23 cellular contexts compared by ENCODE assay signal in genomic region chr11:2207212-2207611, GRCh38. TPM values are rescaled to one million over a fixed set of nuclear protein-coding genes. Genes with fewer than 3 reads are reported as not detected.
DNase-seq lines count a peak whose midpoint lies in the region; ATAC-seq and TF ChIP-seq lines count a peak whose summit lies in the region.
"Had no signal": no experiment of that assay in that cellular context is flagged by ENCODE, and none has a peak within 500 bp of the region (broad histone marks: within the 10 kb centered on the region; RNA-seq: fewer than 3 reads in every experiment).

No MANE protein-coding gene starts in this region.

- no peaks in the 10 kb centered on the region for H3K9me3 Mint-ChIP-seq in activated CD8-positive, alpha-beta memory T cell treated with anti-CD3 and anti-CD28 coated beads, Interleukin-2, amount 10 ng/mL, durations not matched to agents 7 days and 5 days (ENCODE audit: low read depth)
- H3K9me3 Mint-ChIP-seq in type B pancreatic cell = no peaks in the 10 kb centered on the region

- intact Hi-C loops in Right ventricle myocardium superior (cut with DNase I) (no loop called here), left ventricle myocardium superior (cut with micrococcal nuclease) (no loop called here)

- H3K36me3 Mint-ChIP-seq in activated CD8-positive, alpha-beta memory T cell treated with anti-CD3 and anti-CD28 coated beads, Interleukin-2, amount 10 ng/mL, durations not matched to agents 7 days and 5 days = no peaks in the 10 kb centered on the region
- H3K36me3 Mint-ChIP-seq in type B pancreatic cell = no peaks in the 10 kb centered on the region
- H3K36me3 Mint-ChIP-seq: CD14-positive monocyte had no signal

- no peaks in the 10 kb centered on the region for H3K27me3 Mint-ChIP-seq in activated CD8-positive, alpha-beta memory T cell treated with anti-CD3 and anti-CD28 coated beads, Interleukin-2, amount 10 ng/mL, durations not matched to agents 7 days and 5 days
- no peaks in the 10 kb centered on the region for H3K27me3 Mint-ChIP-seq in type B pancreatic cell

- CTCF ChIA-PET in activated CD8-positive, alpha-beta memory T cell treated with anti-CD3 and anti-CD28 coated beads, Interleukin-2, amount 10 ng/mL, durations not matched to agents 7 days and 5 days (lab: Charles Lee) = interaction anchor here (0.9 kb wide), 2 partner anchors 12 to 212 kb away, joined by 3 read pairs; no protein-coding TSS in a partner anchor

- DNase-seq in Right ventricle myocardium superior (peak; percentile 25), left ventricle myocardium superior (no peak), mesenteric fat pad (ENCODE audit: low spot score) (peak; percentile 76), type B pancreatic cell (ENCODE audit: extremely low spot score, unreplicated experiment) (peak; percentile 44)
- peak; percentile 18 for DNase-seq in activated CD8-positive, alpha-beta memory T cell treated with anti-CD3 and anti-CD28 coated beads, Interleukin-2, amount 10 ng/mL, durations not matched to agents 7 days and 5 days
- DNase-seq: brain microvascular endothelial cell; cortex of kidney; IMR-90; NCI-H1417 treated with DMSO at 0.1 percent for 48 hours; NCI-H510A treated with DMSO at 0.1 percent for 48 hours; NK-92 treated with Interleukin-12 subunit alpha and Interleukin-12 subunit beta, amount 100 ng/mL, for 24 hours had no signal

- no peak for ATAC-seq in Right ventricle myocardium superior (ENCODE audit: poor library complexity)
- ATAC-seq in left ventricle myocardium superior = no peak
- no peak for ATAC-seq in activated CD8-positive, alpha-beta memory T cell treated with anti-CD3 and anti-CD28 coated beads, Interleukin-2, amount 10 ng/mL, durations not matched to agents 7 days and 5 days
- no peak for ATAC-seq in HG03342 (IDR thresholded peaks at IDR 0.05; ENCODE audit: unreplicated experiment)
- ATAC-seq in HG03439 (IDR thresholded peaks at IDR 0.05; ENCODE audit: unreplicated experiment) = no peak
- ATAC-seq in HG03460 (IDR thresholded peaks at IDR 0.05; ENCODE audit: unreplicated experiment) = no peak
- ATAC-seq: heart right ventricle, right lobe of liver had no signal

- peaks cover 1% of the 10 kb centered on the region for H3K4me1 Mint-ChIP-seq in activated CD8-positive, alpha-beta memory T cell treated with anti-CD3 and anti-CD28 coated beads, Interleukin-2, amount 10 ng/mL, durations not matched to agents 7 days and 5 days
- peaks cover 11% of the 10 kb centered on the region for H3K4me1 Mint-ChIP-seq in type B pancreatic cell (ENCODE audit: unreplicated experiment)
- H3K4me1 Mint-ChIP-seq: CD14-positive monocyte had no signal

- no peak overlapping the region for H3K4me3 Mint-ChIP-seq in activated CD8-positive, alpha-beta memory T cell treated with anti-CD3 and anti-CD28 coated beads, Interleukin-2, amount 10 ng/mL, durations not matched to agents 7 days and 5 days
- H3K4me3 Mint-ChIP-seq in type B pancreatic cell = no peak overlapping the region
- H3K4me3 Mint-ChIP-seq: CD14-positive monocyte had no signal

- no peak overlapping the region for H3K27ac Mint-ChIP-seq in activated CD8-positive, alpha-beta memory T cell treated with anti-CD3 and anti-CD28 coated beads, Interleukin-2, amount 10 ng/mL, durations not matched to agents 7 days and 5 days
- H3K27ac Mint-ChIP-seq in type B pancreatic cell = no peak overlapping the region
- H3K27ac Mint-ChIP-seq: CD14-positive monocyte had no signal

- no peak for TF ChIP-seq CTCF in type B pancreatic cell (conservative IDR thresholded peaks at IDR 0.05)

RNA-seq across cellular contexts. Expression of gene TH, which starts 35.6 kb away (rescaled TPM):
- not detected for total RNA-seq in Right ventricle myocardium superior
- total RNA-seq in left ventricle myocardium superior = not detected
- total RNA-seq in activated CD8-positive, alpha-beta memory T cell treated with anti-CD3 and anti-CD28 coated beads, Interleukin-2, amount 10 ng/mL, durations not matched to agents 7 days and 5 days = not detected
- total RNA-seq in mesenteric fat pad = not detected
- total RNA-seq in type B pancreatic cell (ENCODE audit: low replicate concordance) = 2.2 and 11.1 TPM in 2 replicates
- total RNA-seq: G401, heart right ventricle, IMR-90, myocyte, omental fat pad had no signal

RNA-seq across cellular contexts. Expression of gene INS, which starts 46.2 kb away (rescaled TPM):
- total RNA-seq in Right ventricle myocardium superior (not detected), left ventricle myocardium superior (not detected), mesenteric fat pad (0.74 TPM), type B pancreatic cell (ENCODE audit: low replicate concordance) (1,584 and 3,976 TPM in 2 replicates)
- total RNA-seq in activated CD8-positive, alpha-beta memory T cell treated with anti-CD3 and anti-CD28 coated beads, Interleukin-2, amount 10 ng/mL, durations not matched to agents 7 days and 5 days = not detected
- total RNA-seq: G401, IMR-90, lung, MCF 10A, myocyte, omental fat pad, right lobe of liver, RPMI7951 had no signal

Comparison
In these comparisons a context has a peak if more than half of its experiments do, and no peak if none do; other contexts are left out.
1. RNA of gene INS, which starts 46.2 kb away (total RNA-seq): 1,584 to 3,976 TPM in type B pancreatic cell; 0.74 TPM in mesenteric fat pad (single experiment), not detected in Right ventricle myocardium superior (single experiment), not detected in left ventricle myocardium superior (single experiment) and not detected in activated CD8-positive, alpha-beta memory T cell treated with anti-CD3 and anti-CD28 coated beads, Interleukin-2, amount 10 ng/mL, durations not matched to agents 7 days and 5 days; every median in the first group is over 100 times any median in the second.